In genomic region chr10:595473-595872, GRCh38 we compare ENCODE assay signal across 25 cellular contexts.
"Had no signal": no experiment of that assay in that cellular context is flagged by ENCODE, and none has a peak within 500 bp of the region (broad histone marks: within the 10 kb centered on the region; RNA-seq: fewer than 3 reads in every experiment).

No MANE protein-coding gene starts in this region.

- DNase-seq: activated CD4-positive, alpha-beta T cell treated with anti-CD3 and anti-CD28 coated beads for 4 hours; activated CD4-positive, alpha-beta T cell treated with anti-CD3 and anti-CD28 coated beads, Interleukin-2, amount 10 ng/mL, durations not matched to agents 7 days and 5 days; activated CD4-positive, alpha-beta T cell treated with anti-CD3 and anti-CD28 coated beads, Interleukin-2, amount 50 U/mL, for 4 hours; activated CD4-positive, CD25-positive, alpha-beta regulatory T cell; activated CD4-positive, CD25-positive, alpha-beta regulatory T cell treated with anti-CD3 and anti-CD28 coated beads, Interleukin-2, amount 50 U/mL, for 72 hours; activated CD8-positive, alpha-beta memory T cell treated with anti-CD3 and anti-CD28 coated beads for 24 hours; activated CD8-positive, alpha-beta T cell treated with anti-CD3 and anti-CD28 coated beads for 36 hours; activated effector memory CD4-positive, alpha-beta T cell treated with Interleukin-2 at 50 U/mL for 16 hours; activated gamma-delta T cell treated with Interleukin-2 at 50 U/mL for 16 hours; activated naive CD4-positive, alpha-beta T cell treated with anti-CD3 and anti-CD28 coated beads, Interleukin-2, amount 50 U/mL, for 16 hours; activated naive CD4-positive, alpha-beta T cell treated with Interleukin-2 at 50 U/mL for 16 hours; activated T-cell treated with anti-CD3 and anti-CD28 coated beads, Interleukin-2, amount 50 U/mL, for 4 hours; anterior cingulate cortex; brain microvascular endothelial cell; effector memory CD4-positive, alpha-beta T cell; endodermal cell; foreskin fibroblast; T-helper 2 cell had no signal

- H3K27ac ChIP-seq: brain microvascular endothelial cell, coronary artery, dorsolateral prefrontal cortex had no signal

- H3K36me3 ChIP-seq: brain microvascular endothelial cell had no signal

- ATAC-seq: activated CD8-positive, alpha-beta T cell treated with anti-CD3 and anti-CD28 coated beads for 36 hours; activated T-cell treated with anti-CD3 and anti-CD28 coated beads, Interleukin-2, amount 50 U/mL, for 4 hours; activated T-helper 17 cell treated with anti-CD3 and anti-CD28 coated beads, Interleukin-2, amount 50 U/mL, for 72 hours; esophagus mucosa had no signal

- H3K4me3 ChIP-seq: coronary artery, dorsolateral prefrontal cortex had no signal

- H3K27me3 Mint-ChIP-seq: activated naive CD8-positive, alpha-beta T cell had no signal

- H3K9me3 Mint-ChIP-seq: activated CD4-positive, alpha-beta T cell treated with anti-CD3 and anti-CD28 coated beads, Interleukin-2, amount 10 ng/mL, durations not matched to agents 7 days and 5 days; activated CD8-positive, alpha-beta T cell treated with anti-CD3 and anti-CD28 coated beads for 36 hours; activated T-cell treated with anti-CD3 and anti-CD28 coated beads, Interleukin-2, amount 50 U/mL, for 4 hours; activated T-helper 17 cell treated with anti-CD3 and anti-CD28 coated beads, Interleukin-2, amount 50 U/mL, for 72 hours; central memory CD8-positive, alpha-beta T cell; dendritic cell treated with granulocyte-macrophage colony-stimulating factor and Interleukin-4, amounts not matched to agents 40 ng/mL and 50 ng/mL, for 4 days; endodermal cell had no signal

- H3K4me3 Mint-ChIP-seq: activated CD4-positive, alpha-beta T cell treated with anti-CD3 and anti-CD28 coated beads, Interleukin-2, amount 10 ng/mL, durations not matched to agents 7 days and 5 days; activated CD8-positive, alpha-beta T cell treated with anti-CD3 and anti-CD28 coated beads for 36 hours; activated naive CD8-positive, alpha-beta T cell; activated T-cell treated with anti-CD3 and anti-CD28 coated beads, Interleukin-2, amount 50 U/mL, for 4 hours; activated T-helper 17 cell treated with anti-CD3 and anti-CD28 coated beads, Interleukin-2, amount 50 U/mL, for 72 hours; central memory CD8-positive, alpha-beta T cell; dendritic cell treated with granulocyte-macrophage colony-stimulating factor and Interleukin-4, amounts not matched to agents 40 ng/mL and 50 ng/mL, for 4 days; endodermal cell had no signal

- H3K27ac Mint-ChIP-seq: activated CD4-positive, alpha-beta T cell treated with anti-CD3 and anti-CD28 coated beads, Interleukin-2, amount 10 ng/mL, durations not matched to agents 7 days and 5 days; activated CD8-positive, alpha-beta T cell treated with anti-CD3 and anti-CD28 coated beads for 36 hours; activated naive CD8-positive, alpha-beta T cell; activated T-helper 17 cell treated with anti-CD3 and anti-CD28 coated beads, Interleukin-2, amount 50 U/mL, for 72 hours; dendritic cell treated with granulocyte-macrophage colony-stimulating factor and Interleukin-4, amounts not matched to agents 40 ng/mL and 50 ng/mL, for 4 days; endodermal cell had no signal

- H3K27me3 ChIP-seq: brain microvascular endothelial cell, dorsolateral prefrontal cortex had no signal

- H3K4me1 Mint-ChIP-seq: activated CD4-positive, alpha-beta T cell treated with anti-CD3 and anti-CD28 coated beads, Interleukin-2, amount 10 ng/mL, durations not matched to agents 7 days and 5 days; activated T-helper 17 cell treated with anti-CD3 and anti-CD28 coated beads, Interleukin-2, amount 50 U/mL, for 72 hours; central memory CD8-positive, alpha-beta T cell had no signal

- H3K36me3 Mint-ChIP-seq: activated naive CD8-positive, alpha-beta T cell had no signal
